Comparison of ENCODE assay signal across 21 cellular contexts in genomic region chr12:124283326-124283725, GRCh38. TPM values are rescaled to one million over a fixed set of nuclear protein-coding genes. Genes with fewer than 3 reads are reported as not detected.
DNase-seq lines count a peak whose midpoint lies in the region; ATAC-seq and TF ChIP-seq lines count a peak whose summit lies in the region.
"Had no signal": no experiment of that assay in that cellular context is flagged by ENCODE, and none has a peak within 500 bp of the region (broad histone marks: within the 10 kb centered on the region; RNA-seq: fewer than 3 reads in every experiment).

No MANE protein-coding gene starts in this region.

- H3K4me1 Mint-ChIP-seq in endothelial cell (ENCODE audit: unreplicated experiment) (peaks cover 18% of the 10 kb centered on the region), progenitor cell of endocrine pancreas (ENCODE audit: low read depth) (peaks cover 19% of the 10 kb centered on the region)
- H3K4me1 Mint-ChIP-seq: CD8-positive, alpha-beta memory T cell had no signal

- H3K9me3 ChIP-seq in ascending aorta (peaks cover 0 to 8% of the 10 kb centered on the region in 2 donors), vagina (no peaks in the 10 kb centered on the region)
- H3K9me3 ChIP-seq: BE2C had no signal

- no peaks in the 10 kb centered on the region for H3K36me3 ChIP-seq in ascending aorta
- no peaks in the 10 kb centered on the region for H3K36me3 ChIP-seq in vagina
- H3K36me3 ChIP-seq: BE2C; BLaER1 treated with 17β-estradiol and CSF1 and Interleukin-3, amounts not matched to agents 10 nM and 100 nM had no signal

- H3K27me3 ChIP-seq in ascending aorta (no peaks in the 10 kb centered on the region), vagina (no peaks in the 10 kb centered on the region)
- H3K27me3 ChIP-seq: BE2C had no signal

- intact Hi-C loops in ascending aorta (cut with DNase I) (no loop called here), vagina (cut with DNase I) (no loop called here)

- peaks cover 9% of the 10 kb centered on the region for H3K27me3 Mint-ChIP-seq in endothelial cell (ENCODE audit: unreplicated experiment)
- H3K27me3 Mint-ChIP-seq in progenitor cell of endocrine pancreas, result peaks cover 7% of the 10 kb centered on the region

- H3K27ac ChIP-seq in ascending aorta, result peak overlapping the region; percentile 34 to 36
- no peak overlapping the region for H3K27ac ChIP-seq in vagina
- H3K27ac ChIP-seq: BLaER1 treated with 17β-estradiol and CSF1 and Interleukin-3, amounts not matched to agents 10 nM and 100 nM; GM23248 had no signal

- H3K36me3 Mint-ChIP-seq in endothelial cell (ENCODE audit: low read depth, unreplicated experiment) (peaks cover 5% of the 10 kb centered on the region), progenitor cell of endocrine pancreas (ENCODE audit: insufficient read depth) (peaks cover 2% of the 10 kb centered on the region)
- H3K36me3 Mint-ChIP-seq: CD14-positive monocyte had no signal

- DNase-seq in ascending aorta (ENCODE audit: low spot score in 2 of 2) (no peak), endothelial cell (ENCODE audit: low spot score) (no peak), progenitor cell of endocrine pancreas (ENCODE audit: low spot score, unreplicated experiment) (no peak), 8988T (no peak), vagina (ENCODE audit: extremely low spot score in 2 of 2) (no peak)
- DNase-seq: AML-193; BE2C; CD4-positive, alpha-beta T cell; CD8-positive, alpha-beta memory T cell; DMS 273 treated with DMSO at 0.1 percent for 48 hours; DMS79; EL; GDM1; GM23248; H9 had no signal

- TF ChIP-seq POLR2A in vagina (IDR thresholded peaks at IDR 0.05), result no peak

- no peak overlapping the region for H3K4me3 Mint-ChIP-seq in endothelial cell (ENCODE audit: unreplicated experiment)
- H3K4me3 Mint-ChIP-seq in progenitor cell of endocrine pancreas (ENCODE audit: low read depth), result no peak overlapping the region
- H3K4me3 Mint-ChIP-seq: CD14-positive monocyte; CD4-positive, alpha-beta T cell; CD8-positive, alpha-beta memory T cell; H9 had no signal

- TF ChIP-seq CTCF in ascending aorta (IDR thresholded peaks at IDR 0.05), result no peak
- TF ChIP-seq CTCF in endothelial cell (IDR thresholded peaks at IDR 0.05; ENCODE audit: unreplicated experiment), result no peak
- TF ChIP-seq CTCF in progenitor cell of endocrine pancreas (IDR thresholded peaks at IDR 0.05; ENCODE audit: unreplicated experiment), result no peak
- TF ChIP-seq CTCF in vagina (IDR thresholded peaks at IDR 0.05), result no peak

- ATAC-seq in HG03457 (IDR thresholded peaks at IDR 0.05; ENCODE audit: unreplicated experiment), result no peak
- ATAC-seq: GM12878, HCT116 had no signal

- H3K4me1 ChIP-seq in ascending aorta (peaks cover 0 to 8% of the 10 kb centered on the region in 2 donors), vagina (peaks cover 18% of the 10 kb centered on the region)

- H3K4me3 ChIP-seq in ascending aorta (peak overlapping the region; percentile 8 to 29), vagina (no peak overlapping the region)
- H3K4me3 ChIP-seq: BLaER1 treated with 17β-estradiol and CSF1 and Interleukin-3, amounts not matched to agents 10 nM and 100 nM; GM12878; GM23248 had no signal

- peaks cover 8% of the 10 kb centered on the region for H3K9me3 Mint-ChIP-seq in endothelial cell (ENCODE audit: unreplicated experiment)
- H3K9me3 Mint-ChIP-seq in progenitor cell of endocrine pancreas (ENCODE audit: low read depth), result peaks cover 4% of the 10 kb centered on the region

- H3K27ac Mint-ChIP-seq in endothelial cell (ENCODE audit: unreplicated experiment), result peak overlapping the region; percentile 68
- peak overlapping the region; percentile 38 for H3K27ac Mint-ChIP-seq in progenitor cell of endocrine pancreas
- H3K27ac Mint-ChIP-seq: CD14-positive monocyte; CD4-positive, alpha-beta T cell; H9 had no signal

RNA-seq across cellular contexts. Expression of gene RFLNA, which starts 11.6 kb away (rescaled TPM):
- total RNA-seq in ascending aorta (not detected), endothelial cell (ENCODE audit: unreplicated experiment) (13.3 TPM), progenitor cell of endocrine pancreas (19.0 and 20.8 TPM in 2 replicates), vagina (1.7 TPM)
- total RNA-seq: CD4-positive, alpha-beta T cell; CD8-positive, alpha-beta memory T cell; GM12878; H4 had no signal

Comparison
In these comparisons a context has a peak if more than half of its experiments do, and no peak if none do; other contexts are left out.
1. H3K4me3 ChIP-seq: peak in ascending aorta (2 of 2); none in vagina (0 of 2).